In the genomic region with DNA sequence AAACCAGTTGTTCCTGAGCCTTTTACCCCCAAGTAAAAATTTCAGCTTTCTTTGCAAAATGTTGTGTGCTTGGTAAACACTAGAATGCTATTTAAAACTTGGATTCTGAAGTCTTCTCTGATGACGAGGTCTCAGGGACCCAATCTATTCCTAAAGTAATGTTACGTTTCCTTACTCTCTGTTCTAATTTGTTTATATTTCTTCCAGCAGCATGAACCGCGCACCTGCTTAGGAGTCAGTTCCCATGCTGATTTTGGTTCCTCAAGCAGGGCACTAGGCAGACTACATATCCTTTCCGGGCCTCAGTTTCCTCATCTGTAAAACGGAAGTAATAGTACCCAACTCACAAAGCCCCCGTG, we compare ENCODE assay signal across 1 cellular context.
TF ChIP-seq lines count a peak whose summit lies in the region.

No MANE protein-coding gene starts in this region.

TF ChIP-seq in GM23338, 12 proteins besides CTCF, POLR2A, EP300 and RAD21 (continued from another document):
- no peak for TF ChIP-seq CREB1 (CRISPR knock-in tag; IDR thresholded peaks at IDR 0.05; ENCODE audit: low read depth)
